In genomic region chr15:45200001-45200798, GRCh38 we compare ENCODE assay signal across 1 cellular context.
TF ChIP-seq lines count a peak whose summit lies in the region.

No MANE protein-coding gene starts in this region.

TF ChIP-seq in HepG2, 621 proteins besides CTCF, POLR2A, EP300 and RAD21 (continued from another document and continues in another):
- peak; percentile 86; the same call in 1 of the 2 replicates for TF ChIP-seq STAT6 (CRISPR knock-in tag; IDR thresholded peaks at IDR 0.05; ENCODE audit: borderline replicate concordance)
- TF ChIP-seq ZNF234 (CRISPR knock-in tag; conservative IDR thresholded peaks at IDR 0.05) = no peak
- no peak for TF ChIP-seq ZNF143 (CRISPR knock-in tag; IDR thresholded peaks at IDR 0.05)
- TF ChIP-seq ZNF205 (CRISPR knock-in tag; IDR thresholded peaks at IDR 0.05) = 0 out of 2 replicates have a peak, but pooled peaks have one; percentile 44
- TF ChIP-seq ZNF230 (CRISPR knock-in tag; IDR thresholded peaks at IDR 0.05) = 0 out of 2 replicates have a peak, but pooled peaks have one; percentile 78
- TF ChIP-seq ZNF292 (CRISPR knock-in tag; IDR thresholded peaks at IDR 0.05; ENCODE audit: borderline replicate concordance, low read depth) = no peak
- no peak for TF ChIP-seq ZBTB4 (CRISPR knock-in tag; IDR thresholded peaks at IDR 0.05; ENCODE audit: borderline replicate concordance)
- TF ChIP-seq ERF (CRISPR knock-in tag; IDR thresholded peaks at IDR 0.05) = no peak; the same call in 1 of the 2 replicates
- peak; percentile 89 for TF ChIP-seq SMAD3 (CRISPR knock-in tag; IDR thresholded peaks at IDR 0.05)
- no peak for TF ChIP-seq NR2F1 (CRISPR knock-in tag; IDR thresholded peaks at IDR 0.05)
- peak; percentile 76; the same call in 1 of the 2 replicates for TF ChIP-seq ZNF350 (CRISPR knock-in tag; IDR thresholded peaks at IDR 0.05; ENCODE audit: borderline replicate concordance, low read depth)
- 0 out of 2 replicates have a peak, but pooled peaks have one; percentile 27 for TF ChIP-seq AHDC1 (CRISPR knock-in tag; IDR thresholded peaks at IDR 0.05; ENCODE audit: borderline replicate concordance)
- no peak for TF ChIP-seq ZNF235 (CRISPR knock-in tag; IDR thresholded peaks at IDR 0.05; ENCODE audit: borderline replicate concordance)
- TF ChIP-seq ZNF20 (CRISPR knock-in tag; IDR thresholded peaks at IDR 0.05) = no peak
- peak; percentile 72 for TF ChIP-seq JUN (CRISPR knock-in tag; IDR thresholded peaks at IDR 0.05)
- no peak for TF ChIP-seq ZNF160 (CRISPR knock-in tag; IDR thresholded peaks at IDR 0.05)
- TF ChIP-seq NR2F2 (IDR thresholded peaks at IDR 0.05; ENCODE audit: borderline replicate concordance, low read depth) = peak; percentile 73; the same call in 1 of the 2 replicates
- TF ChIP-seq RAD51 (IDR thresholded peaks at IDR 0.05; ENCODE audit: borderline replicate concordance) = no peak
- no peak for TF ChIP-seq ARNTL (CRISPR knock-in tag; IDR thresholded peaks at IDR 0.05)
- no peak for TF ChIP-seq ZNF549 (CRISPR knock-in tag; IDR thresholded peaks at IDR 0.05)
- TF ChIP-seq ZNF510 (CRISPR knock-in tag; IDR thresholded peaks at IDR 0.05; ENCODE audit: low read depth) = no peak; the same call in 1 of the 2 replicates
- peak; percentile 99 to 100 for TF ChIP-seq HMGXB4 (CRISPR knock-in tag; IDR thresholded peaks at IDR 0.05; ENCODE audit: borderline replicate concordance in 1 of 2, low read depth in 1 of 2)
- TF ChIP-seq SOX13 (IDR thresholded peaks at IDR 0.05) = peak; percentile 63; the same call in 1 of the 2 replicates
- peak in 1 of 2 experiments; percentile 86; a peak in 2 of 4 replicates for TF ChIP-seq SOX13 (CRISPR knock-in tag; conservative IDR thresholded peaks at IDR 0.05 in 1 of 2, IDR thresholded peaks at IDR 0.05 in 1 of 2)
- TF ChIP-seq CBX1 (IDR thresholded peaks at IDR 0.05; ENCODE audit: low read depth) = peak; percentile 89
- no peak for TF ChIP-seq HNRNPL (IDR thresholded peaks at IDR 0.05; ENCODE audit: low read depth, low read length)
- no peak for TF ChIP-seq ZBTB40 (IDR thresholded peaks at IDR 0.05)
- peak; percentile 70; the same call in 1 of the 2 replicates for TF ChIP-seq ZBTB40 (CRISPR knock-in tag; IDR thresholded peaks at IDR 0.05)
- peak; percentile 31 for TF ChIP-seq U2AF1 (optimal IDR thresholded peaks at IDR 0.05; ENCODE audit: low read depth, low read length)
- no peak for TF ChIP-seq FOXA1 (IDR thresholded peaks at IDR 0.05)
- peak; percentile 69 for TF ChIP-seq FOXA1 (CRISPR knock-in tag; IDR thresholded peaks at IDR 0.05)
- TF ChIP-seq MEIS1 (CRISPR knock-in tag; IDR thresholded peaks at IDR 0.05; ENCODE audit: borderline replicate concordance) = peak; percentile 68
- TF ChIP-seq ZNF326 (CRISPR knock-in tag; IDR thresholded peaks at IDR 0.05; ENCODE audit: borderline replicate concordance) = no peak
- TF ChIP-seq DRAP1 (CRISPR knock-in tag; IDR thresholded peaks at IDR 0.05) = peak; percentile 78
- no peak for TF ChIP-seq ARID2 (CRISPR knock-in tag; IDR thresholded peaks at IDR 0.05; ENCODE audit: borderline replicate concordance)
- no peak for TF ChIP-seq ATRX (CRISPR knock-in tag; IDR thresholded peaks at IDR 0.05; ENCODE audit: borderline replicate concordance)
- TF ChIP-seq SYNCRIP (IDR thresholded peaks at IDR 0.05; ENCODE audit: insufficient read depth, low read depth, low read length) = no peak
- no peak for TF ChIP-seq ZNF816 (CRISPR knock-in tag; IDR thresholded peaks at IDR 0.05; ENCODE audit: borderline replicate concordance)
- peak; percentile 22; the same call in 1 of the 2 replicates for TF ChIP-seq ZFP82 (CRISPR knock-in tag; IDR thresholded peaks at IDR 0.05; ENCODE audit: borderline replicate concordance)
